1 cellular context compared by ENCODE assay signal in the genomic region with DNA sequence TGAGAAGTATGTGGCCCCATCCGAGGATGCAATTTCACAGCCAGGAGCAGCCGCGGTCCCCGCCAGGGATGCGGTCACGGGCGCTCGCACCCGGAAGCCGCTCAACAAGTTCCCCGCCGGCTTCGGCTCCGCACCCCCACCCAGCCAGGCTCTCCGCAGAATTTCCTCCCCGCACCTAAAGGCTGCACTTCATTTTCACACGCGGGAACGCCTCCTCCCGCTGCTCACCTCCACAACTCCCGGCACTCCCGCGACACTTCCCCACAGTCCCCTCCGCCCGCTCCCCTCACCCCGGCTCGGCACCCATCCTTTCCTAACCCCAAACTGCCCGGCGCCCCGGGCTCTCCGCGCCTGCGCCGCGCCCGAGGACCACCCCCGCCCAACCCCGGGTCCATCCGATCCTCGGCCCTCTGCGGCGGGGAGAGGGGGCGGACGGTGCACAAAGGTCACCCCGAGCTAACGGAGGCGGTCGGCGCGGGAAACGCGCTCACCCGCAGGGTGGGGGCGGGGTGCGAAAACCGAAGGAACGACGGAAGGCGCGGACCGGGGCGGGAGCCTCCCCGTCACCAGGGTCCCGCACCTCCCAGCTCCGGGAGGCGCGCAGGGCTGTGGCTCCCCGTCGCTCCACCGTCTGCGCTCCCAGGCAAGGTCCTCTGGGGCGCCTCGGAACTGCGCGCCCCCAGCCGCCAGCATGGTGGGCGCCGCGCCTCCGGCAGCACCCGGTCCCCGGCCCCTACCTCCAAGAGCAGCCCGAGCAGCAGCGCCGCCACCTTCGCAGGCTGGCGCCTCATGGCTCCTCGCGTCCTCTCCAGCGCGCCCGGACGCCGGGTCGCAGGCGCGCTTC.
TF ChIP-seq lines count a peak whose summit lies in the region.

No MANE protein-coding gene starts in this region.

TF ChIP-seq in HepG2, 621 proteins besides CTCF, POLR2A, EP300 and RAD21 (continued from another document and continues in another):
- TF ChIP-seq, protein P1, sequence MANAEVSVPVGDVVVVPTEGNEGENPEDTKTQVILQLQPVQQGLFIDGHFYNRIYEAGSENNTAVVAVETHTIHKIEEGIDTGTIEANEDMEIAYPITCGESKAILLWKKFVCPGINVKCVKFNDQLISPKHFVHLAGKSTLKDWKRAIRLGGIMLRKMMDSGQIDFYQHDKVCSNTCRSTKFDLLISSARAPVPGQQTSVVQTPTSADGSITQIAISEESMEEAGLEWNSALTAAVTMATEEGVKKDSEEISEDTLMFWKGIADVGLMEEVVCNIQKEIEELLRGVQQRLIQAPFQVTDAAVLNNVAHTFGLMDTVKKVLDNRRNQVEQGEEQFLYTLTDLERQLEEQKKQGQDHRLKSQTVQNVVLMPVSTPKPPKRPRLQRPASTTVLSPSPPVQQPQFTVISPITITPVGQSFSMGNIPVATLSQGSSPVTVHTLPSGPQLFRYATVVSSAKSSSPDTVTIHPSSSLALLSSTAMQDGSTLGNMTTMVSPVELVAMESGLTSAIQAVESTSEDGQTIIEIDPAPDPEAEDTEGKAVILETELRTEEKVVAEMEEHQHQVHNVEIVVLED (CRISPR knock-in tag; IDR thresholded peaks at IDR 0.05; ENCODE audit: borderline replicate concordance), result 0 out of 2 replicates have a peak, but pooled peaks have one; percentile 12
- TF ChIP-seq NCOA5 (CRISPR knock-in tag; IDR thresholded peaks at IDR 0.05), result no peak
- no peak for TF ChIP-seq ZNF329 (CRISPR knock-in tag; IDR thresholded peaks at IDR 0.05; ENCODE audit: low read depth)
- TF ChIP-seq, protein P2, sequence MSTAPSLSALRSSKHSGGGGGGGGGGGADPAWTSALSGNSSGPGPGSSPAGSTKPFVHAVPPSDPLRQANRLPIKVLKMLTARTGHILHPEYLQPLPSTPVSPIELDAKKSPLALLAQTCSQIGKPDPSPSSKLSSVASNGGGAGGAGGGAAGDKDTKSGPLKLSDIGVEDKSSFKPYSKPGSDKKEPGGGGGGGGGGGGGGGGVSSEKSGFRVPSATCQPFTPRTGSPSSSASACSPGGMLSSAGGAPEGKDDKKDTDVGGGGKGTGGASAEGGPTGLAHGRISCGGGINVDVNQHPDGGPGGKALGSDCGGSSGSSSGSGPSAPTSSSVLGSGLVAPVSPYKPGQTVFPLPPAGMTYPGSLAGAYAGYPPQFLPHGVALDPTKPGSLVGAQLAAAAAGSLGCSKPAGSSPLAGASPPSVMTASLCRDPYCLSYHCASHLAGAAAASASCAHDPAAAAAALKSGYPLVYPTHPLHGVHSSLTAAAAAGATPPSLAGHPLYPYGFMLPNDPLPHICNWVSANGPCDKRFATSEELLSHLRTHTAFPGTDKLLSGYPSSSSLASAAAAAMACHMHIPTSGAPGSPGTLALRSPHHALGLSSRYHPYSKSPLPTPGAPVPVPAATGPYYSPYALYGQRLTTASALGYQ (CRISPR knock-in tag; IDR thresholded peaks at IDR 0.05), result no peak
- no peak for TF ChIP-seq ZNF776 (CRISPR knock-in tag; IDR thresholded peaks at IDR 0.05)
- TF ChIP-seq ZNF570 (CRISPR knock-in tag; IDR thresholded peaks at IDR 0.05; ENCODE audit: borderline replicate concordance), result no peak
- TF ChIP-seq, protein P3, sequence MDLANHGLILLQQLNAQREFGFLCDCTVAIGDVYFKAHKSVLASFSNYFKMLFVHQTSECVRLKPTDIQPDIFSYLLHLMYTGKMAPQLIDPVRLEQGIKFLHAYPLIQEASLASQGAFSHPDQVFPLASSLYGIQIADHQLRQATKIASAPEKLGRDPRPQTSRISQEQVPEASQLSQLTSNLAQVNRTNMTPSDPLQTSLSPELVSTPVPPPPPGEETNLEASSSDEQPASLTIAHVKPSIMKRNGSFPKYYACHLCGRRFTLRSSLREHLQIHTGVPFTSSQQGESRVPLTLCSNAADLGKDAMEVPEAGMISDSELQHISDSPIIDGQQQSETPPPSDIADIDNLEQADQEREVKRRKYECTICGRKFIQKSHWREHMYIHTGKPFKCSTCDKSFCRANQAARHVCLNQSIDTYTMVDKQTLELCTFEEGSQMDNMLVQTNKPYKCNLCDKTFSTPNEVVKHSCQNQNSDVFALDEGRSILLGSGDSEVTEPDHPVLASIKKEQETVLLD (CRISPR knock-in tag; IDR thresholded peaks at IDR 0.05; ENCODE audit: low read depth), result peak; percentile 98
- no peak for TF ChIP-seq ZSCAN12 (CRISPR knock-in tag; IDR thresholded peaks at IDR 0.05)
- TF ChIP-seq NKX3-1 (CRISPR knock-in tag; IDR thresholded peaks at IDR 0.05), result no peak
- peak; percentile 71 for TF ChIP-seq PHF5A (CRISPR knock-in tag; IDR thresholded peaks at IDR 0.05; ENCODE audit: low read depth, unreplicated experiment)
- TF ChIP-seq ZMYM4 (CRISPR knock-in tag; IDR thresholded peaks at IDR 0.05), result peak; percentile 73
- peak; percentile 79 for TF ChIP-seq GABPB1 (CRISPR knock-in tag; IDR thresholded peaks at IDR 0.05)
- TF ChIP-seq SP2 (CRISPR knock-in tag; IDR thresholded peaks at IDR 0.05), result no peak
- peak; percentile 48; the same call in 1 of the 2 replicates for TF ChIP-seq MED1 (CRISPR knock-in tag; IDR thresholded peaks at IDR 0.05)
- TF ChIP-seq RXRB (CRISPR knock-in tag; IDR thresholded peaks at IDR 0.05; ENCODE audit: borderline replicate concordance), result peak; percentile 81
- TF ChIP-seq ZNF451 (CRISPR knock-in tag; IDR thresholded peaks at IDR 0.05), result peak; percentile 40; the same call in 1 of the 2 replicates
- TF ChIP-seq ZSCAN9 (CRISPR knock-in tag; IDR thresholded peaks at IDR 0.05; ENCODE audit: borderline replicate concordance), result 0 out of 2 replicates have a peak, but pooled peaks have one; percentile 31
- peak; percentile 71; the same call in 1 of the 2 replicates for TF ChIP-seq ZNF510 (CRISPR knock-in tag; IDR thresholded peaks at IDR 0.05; ENCODE audit: low read depth)
- TF ChIP-seq ZFX (CRISPR knock-in tag; IDR thresholded peaks at IDR 0.05; ENCODE audit: low read depth), result peak; percentile 43; the same call in 1 of the 2 replicates
- no peak for TF ChIP-seq ZNF24 (IDR thresholded peaks at IDR 0.05)
- TF ChIP-seq, protein P4, sequence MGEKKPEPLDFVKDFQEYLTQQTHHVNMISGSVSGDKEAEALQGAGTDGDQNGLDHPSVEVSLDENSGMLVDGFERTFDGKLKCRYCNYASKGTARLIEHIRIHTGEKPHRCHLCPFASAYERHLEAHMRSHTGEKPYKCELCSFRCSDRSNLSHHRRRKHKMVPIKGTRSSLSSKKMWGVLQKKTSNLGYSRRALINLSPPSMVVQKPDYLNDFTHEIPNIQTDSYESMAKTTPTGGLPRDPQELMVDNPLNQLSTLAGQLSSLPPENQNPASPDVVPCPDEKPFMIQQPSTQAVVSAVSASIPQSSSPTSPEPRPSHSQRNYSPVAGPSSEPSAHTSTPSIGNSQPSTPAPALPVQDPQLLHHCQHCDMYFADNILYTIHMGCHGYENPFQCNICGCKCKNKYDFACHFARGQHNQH (CRISPR knock-in tag; IDR thresholded peaks at IDR 0.05), result peak; percentile 55; the same call in 1 of the 2 replicates
- TF ChIP-seq FOXJ3 (CRISPR knock-in tag; IDR thresholded peaks at IDR 0.05; ENCODE audit: borderline replicate concordance), result no peak
- TF ChIP-seq ZNF746 (CRISPR knock-in tag; IDR thresholded peaks at IDR 0.05), result peak; percentile 96
- TF ChIP-seq, protein P5, sequence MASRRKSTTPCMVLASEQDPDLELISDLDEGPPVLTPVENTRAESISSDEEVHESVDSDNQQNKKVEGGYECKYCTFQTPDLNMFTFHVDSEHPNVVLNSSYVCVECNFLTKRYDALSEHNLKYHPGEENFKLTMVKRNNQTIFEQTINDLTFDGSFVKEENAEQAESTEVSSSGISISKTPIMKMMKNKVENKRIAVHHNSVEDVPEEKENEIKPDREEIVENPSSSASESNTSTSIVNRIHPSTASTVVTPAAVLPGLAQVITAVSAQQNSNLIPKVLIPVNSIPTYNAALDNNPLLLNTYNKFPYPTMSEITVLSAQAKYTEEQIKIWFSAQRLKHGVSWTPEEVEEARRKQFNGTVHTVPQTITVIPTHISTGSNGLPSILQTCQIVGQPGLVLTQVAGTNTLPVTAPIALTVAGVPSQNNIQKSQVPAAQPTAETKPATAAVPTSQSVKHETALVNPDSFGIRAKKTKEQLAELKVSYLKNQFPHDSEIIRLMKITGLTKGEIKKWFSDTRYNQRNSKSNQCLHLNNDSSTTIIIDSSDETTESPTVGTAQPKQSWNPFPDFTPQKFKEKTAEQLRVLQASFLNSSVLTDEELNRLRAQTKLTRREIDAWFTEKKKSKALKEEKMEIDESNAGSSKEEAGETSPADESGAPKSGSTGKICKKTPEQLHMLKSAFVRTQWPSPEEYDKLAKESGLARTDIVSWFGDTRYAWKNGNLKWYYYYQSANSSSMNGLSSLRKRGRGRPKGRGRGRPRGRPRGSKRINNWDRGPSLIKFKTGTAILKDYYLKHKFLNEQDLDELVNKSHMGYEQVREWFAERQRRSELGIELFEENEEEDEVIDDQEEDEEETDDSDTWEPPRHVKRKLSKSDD (CRISPR knock-in tag; IDR thresholded peaks at IDR 0.05; ENCODE audit: low read depth), result 0 out of 2 replicates have a peak, but pooled peaks have one; percentile 8
- TF ChIP-seq KMT2B (CRISPR knock-in tag; IDR thresholded peaks at IDR 0.05), result peak; percentile 82
- TF ChIP-seq, protein P6, sequence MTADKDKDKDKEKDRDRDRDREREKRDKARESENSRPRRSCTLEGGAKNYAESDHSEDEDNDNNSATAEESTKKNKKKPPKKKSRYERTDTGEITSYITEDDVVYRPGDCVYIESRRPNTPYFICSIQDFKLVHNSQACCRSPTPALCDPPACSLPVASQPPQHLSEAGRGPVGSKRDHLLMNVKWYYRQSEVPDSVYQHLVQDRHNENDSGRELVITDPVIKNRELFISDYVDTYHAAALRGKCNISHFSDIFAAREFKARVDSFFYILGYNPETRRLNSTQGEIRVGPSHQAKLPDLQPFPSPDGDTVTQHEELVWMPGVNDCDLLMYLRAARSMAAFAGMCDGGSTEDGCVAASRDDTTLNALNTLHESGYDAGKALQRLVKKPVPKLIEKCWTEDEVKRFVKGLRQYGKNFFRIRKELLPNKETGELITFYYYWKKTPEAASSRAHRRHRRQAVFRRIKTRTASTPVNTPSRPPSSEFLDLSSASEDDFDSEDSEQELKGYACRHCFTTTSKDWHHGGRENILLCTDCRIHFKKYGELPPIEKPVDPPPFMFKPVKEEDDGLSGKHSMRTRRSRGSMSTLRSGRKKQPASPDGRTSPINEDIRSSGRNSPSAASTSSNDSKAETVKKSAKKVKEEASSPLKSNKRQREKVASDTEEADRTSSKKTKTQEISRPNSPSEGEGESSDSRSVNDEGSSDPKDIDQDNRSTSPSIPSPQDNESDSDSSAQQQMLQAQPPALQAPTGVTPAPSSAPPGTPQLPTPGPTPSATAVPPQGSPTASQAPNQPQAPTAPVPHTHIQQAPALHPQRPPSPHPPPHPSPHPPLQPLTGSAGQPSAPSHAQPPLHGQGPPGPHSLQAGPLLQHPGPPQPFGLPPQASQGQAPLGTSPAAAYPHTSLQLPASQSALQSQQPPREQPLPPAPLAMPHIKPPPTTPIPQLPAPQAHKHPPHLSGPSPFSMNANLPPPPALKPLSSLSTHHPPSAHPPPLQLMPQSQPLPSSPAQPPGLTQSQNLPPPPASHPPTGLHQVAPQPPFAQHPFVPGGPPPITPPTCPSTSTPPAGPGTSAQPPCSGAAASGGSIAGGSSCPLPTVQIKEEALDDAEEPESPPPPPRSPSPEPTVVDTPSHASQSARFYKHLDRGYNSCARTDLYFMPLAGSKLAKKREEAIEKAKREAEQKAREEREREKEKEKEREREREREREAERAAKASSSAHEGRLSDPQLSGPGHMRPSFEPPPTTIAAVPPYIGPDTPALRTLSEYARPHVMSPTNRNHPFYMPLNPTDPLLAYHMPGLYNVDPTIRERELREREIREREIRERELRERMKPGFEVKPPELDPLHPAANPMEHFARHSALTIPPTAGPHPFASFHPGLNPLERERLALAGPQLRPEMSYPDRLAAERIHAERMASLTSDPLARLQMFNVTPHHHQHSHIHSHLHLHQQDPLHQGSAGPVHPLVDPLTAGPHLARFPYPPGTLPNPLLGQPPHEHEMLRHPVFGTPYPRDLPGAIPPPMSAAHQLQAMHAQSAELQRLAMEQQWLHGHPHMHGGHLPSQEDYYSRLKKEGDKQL (CRISPR knock-in tag; IDR thresholded peaks at IDR 0.05; ENCODE audit: low read depth), result 0 out of 2 replicates have a peak, but pooled peaks have one; percentile 12
- TF ChIP-seq NFIB (CRISPR knock-in tag; IDR thresholded peaks at IDR 0.05; ENCODE audit: borderline replicate concordance), result no peak
- no peak; the same call in 1 of the 2 replicates for TF ChIP-seq ZFY (CRISPR knock-in tag; IDR thresholded peaks at IDR 0.05)
- TF ChIP-seq, protein P7, sequence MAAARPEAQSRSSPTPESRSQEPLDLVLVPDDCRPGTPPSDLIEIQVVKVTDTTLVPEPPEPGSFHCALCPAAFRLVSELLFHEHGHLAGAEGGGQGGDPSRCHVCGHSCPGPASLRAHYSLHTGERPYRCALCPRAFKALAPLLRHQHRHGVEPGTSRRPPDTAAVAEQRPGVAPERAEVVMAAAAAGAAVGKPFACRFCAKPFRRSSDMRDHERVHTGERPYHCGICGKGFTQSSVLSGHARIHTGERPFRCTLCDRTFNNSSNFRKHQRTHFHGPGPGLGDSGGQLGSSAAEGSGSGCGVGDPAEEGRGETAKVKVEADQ (CRISPR knock-in tag; IDR thresholded peaks at IDR 0.05; ENCODE audit: borderline replicate concordance), result no peak
- peak; percentile 52; the same call in 1 of the 2 replicates for TF ChIP-seq ZBTB38 (CRISPR knock-in tag; IDR thresholded peaks at IDR 0.05)
- TF ChIP-seq ZNF296 (CRISPR knock-in tag; conservative IDR thresholded peaks at IDR 0.05), result no peak
- no peak for TF ChIP-seq FOXC1 (CRISPR knock-in tag; IDR thresholded peaks at IDR 0.05; ENCODE audit: borderline replicate concordance)
- no peak for TF ChIP-seq ZBTB42 (CRISPR knock-in tag; IDR thresholded peaks at IDR 0.05)
- TF ChIP-seq NFYC (CRISPR knock-in tag; IDR thresholded peaks at IDR 0.05), result peak; percentile 11; the same call in 1 of the 2 replicates
- TF ChIP-seq GFI1 (CRISPR knock-in tag; IDR thresholded peaks at IDR 0.05; ENCODE audit: borderline replicate concordance), result peak; percentile 44; the same call in 1 of the 2 replicates
- TF ChIP-seq, protein P8, sequence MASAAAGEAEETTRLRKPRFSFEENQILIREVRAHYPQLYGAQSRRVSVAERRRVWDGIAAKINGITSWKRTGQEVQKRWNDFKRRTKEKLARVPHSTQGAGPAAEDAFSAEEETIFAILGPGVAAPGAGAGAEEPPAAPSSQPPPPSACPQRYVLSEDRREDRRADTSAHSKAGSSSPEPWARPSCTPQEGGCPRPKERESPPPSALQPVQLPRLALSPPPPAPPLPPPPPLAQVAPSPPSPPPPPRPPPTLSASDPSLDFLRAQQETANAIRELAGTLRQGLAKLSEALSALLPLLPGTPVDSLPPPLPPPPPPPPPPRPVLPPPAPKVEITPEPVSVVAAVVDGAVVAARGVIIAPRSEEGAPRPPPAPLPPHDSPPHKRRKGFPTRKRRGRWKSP (CRISPR knock-in tag; IDR thresholded peaks at IDR 0.05), result peak; percentile 76
- TF ChIP-seq ZNF20 (CRISPR knock-in tag; IDR thresholded peaks at IDR 0.05), result no peak
- no peak for TF ChIP-seq NBN (conservative IDR thresholded peaks at IDR 0.05)
- TF ChIP-seq SMAD1 (CRISPR knock-in tag; IDR thresholded peaks at IDR 0.05; ENCODE audit: borderline replicate concordance, low read depth), result no peak
- TF ChIP-seq HNRNPLL (IDR thresholded peaks at IDR 0.05; ENCODE audit: low read depth, low read length, poor library complexity, severe bottlenecking), result peak; percentile 41
- 0 out of 2 replicates have a peak, but pooled peaks have one; percentile 36 for TF ChIP-seq MEIS2 (CRISPR knock-in tag; IDR thresholded peaks at IDR 0.05)
- TF ChIP-seq TP53 (CRISPR knock-in tag; conservative IDR thresholded peaks at IDR 0.05), result no peak
- peak; percentile 41 for TF ChIP-seq HES4 (CRISPR knock-in tag; IDR thresholded peaks at IDR 0.05; ENCODE audit: borderline replicate concordance)
- no peak for TF ChIP-seq CC2D1A (CRISPR knock-in tag; IDR thresholded peaks at IDR 0.05)
- no peak for TF ChIP-seq AGO1 (IDR thresholded peaks at IDR 0.05; ENCODE audit: low read depth, low read length, poor library complexity, severe bottlenecking)
